8 cellular contexts compared by ENCODE assay signal in genomic region chr20:45419188-45420091, GRCh38. TPM values are rescaled to one million over a fixed set of nuclear protein-coding genes. Genes with fewer than 3 reads are reported as not detected.
A peak's percentile ranks its signal among the peaks of the same experiment; 100 is the strongest.
DNase-seq lines count a peak whose midpoint lies in the region; ATAC-seq and TF ChIP-seq lines count a peak whose summit lies in the region.

No MANE protein-coding gene starts in this region.

- H3K4me3 Mint-ChIP-seq in Calu3 (ENCODE audit: low read depth, unreplicated experiment) (no peak overlapping the region), CD14-positive monocyte (no peak overlapping the region)

- H3K4me1 Mint-ChIP-seq in Calu3 (ENCODE audit: low read depth, unreplicated experiment) (peaks cover 23% of the 10 kb centered on the region), CD14-positive monocyte (peaks cover 14% of the 10 kb centered on the region)

- H3K36me3 Mint-ChIP-seq in Calu3 (ENCODE audit: insufficient read depth, unreplicated experiment) (peaks cover 42% of the 10 kb centered on the region), CD14-positive monocyte (peaks cover 58 to 67% of the 10 kb centered on the region in 2 donors)

- CTCF ChIA-PET in Calu3 (lab: Charles Lee) = interaction anchor here (0.6 to 1.6 kb wide), 5 partner anchors 10 to 96 kb away, joined by 3 to 10 read pairs (median 5); no protein-coding TSS in a partner anchor

- ATAC-seq in GM19438 (IDR thresholded peaks at IDR 0.05; ENCODE audit: low read depth, unreplicated experiment) = peak; percentile 65
- ATAC-seq in HG03520 (IDR thresholded peaks at IDR 0.05; ENCODE audit: unreplicated experiment) = peak; percentile 57

- H3K27me3 Mint-ChIP-seq in Calu3 (ENCODE audit: unreplicated experiment) (no peaks in the 10 kb centered on the region), CD14-positive monocyte (ENCODE audit: low read depth in 3 of 3) (no peaks in the 10 kb centered on the region)

- H3K27ac Mint-ChIP-seq in Calu3 (ENCODE audit: unreplicated experiment) (peak overlapping the region; percentile 81), CD14-positive monocyte (peak overlapping the region in 2 of 7 donors; percentile 3 to 31)

- H3K4me3 ChIP-seq in fibroblast of villous mesenchyme (ENCODE audit: low read depth, low read length) = no peak overlapping the region

- intact Hi-C loops in Calu3 (cut with micrococcal nuclease; ENCODE audit: unreplicated experiment) (no loop called here), CD14-positive monocyte (cut with micrococcal nuclease) (loop anchor here in 1 of 2 donors (5.0 kb wide), 1 partner anchor 52 kb away; no protein-coding TSS in a partner anchor)

- TF ChIP-seq CTCF in Calu3 (IDR thresholded peaks at IDR 0.05; ENCODE audit: unreplicated experiment) (no peak), fibroblast of villous mesenchyme (IDR thresholded peaks at IDR 0.05; ENCODE audit: insufficient read depth, low read depth, low read length) (no peak), CD14-positive monocyte (IDR thresholded peaks at IDR 0.05) (no peak)

- BruUV-seq in Calu3 (replicated peaks; lab: Mats Ljungman, UMichigan) = no TSS peak

- DNase-seq in Calu3 = peak; percentile 57
- DNase-seq in T1000 (lab: John Stamatoyannopoulos, UW) = peak; percentile 91
- peak; percentile 43 for DNase-seq in fibroblast of villous mesenchyme (ENCODE audit: low read depth)
- DNase-seq in putamen (ENCODE audit: low spot score) = peak; percentile 50
- no peak for DNase-seq in NCI-H524 treated with DMSO at 0.1 percent for 48 hours (lab: John Stamatoyannopoulos, UW)
- no peak for DNase-seq in CD14-positive monocyte (ENCODE audit: low spot score)

- H3K9me3 Mint-ChIP-seq in Calu3 (ENCODE audit: low read depth, unreplicated experiment) (no peaks in the 10 kb centered on the region), CD14-positive monocyte (no peaks in the 10 kb centered on the region)

RNA-seq across cellular contexts. Expression of gene PIGT, which starts 3.5 kb away (rescaled TPM):
- total RNA-seq in Calu3 (2022) (192 and 193 TPM in 2 replicates), fibroblast of villous mesenchyme (27.7 and 28.1 TPM in 2 replicates)
- polyA plus RNA-seq in CD14-positive monocyte = 10 to 100 TPM; 59.7 to 87.6 TPM

RNA-seq across cellular contexts. Expression of gene DBNDD2, which starts 11.4 kb away (rescaled TPM):
- 105 and 113 TPM in 2 replicates for total RNA-seq in Calu3 (2022)
- total RNA-seq in fibroblast of villous mesenchyme = 9.9 and 11.3 TPM in 2 replicates
- polyA plus RNA-seq in CD14-positive monocyte = 10 to 100 TPM; 15.6 to 21.9 TPM

RNA-seq across cellular contexts. Expression of gene TP53TG5, which starts 41.3 kb away (rescaled TPM):
- 0.52 and 0.88 TPM in 2 replicates for total RNA-seq in Calu3 (2022)
- not detected in 2 replicates for total RNA-seq in fibroblast of villous mesenchyme
- polyA plus RNA-seq in CD14-positive monocyte = under 1 TPM in 1 of 2 donors, not detected in 1; 0.11 TPM

RNA-seq across cellular contexts. Expression of gene WFDC2, which starts 50.1 kb away (rescaled TPM):
- total RNA-seq in Calu3 (2022) = 295 TPM in 2 replicates
- not detected in 2 replicates for total RNA-seq in fibroblast of villous mesenchyme
- polyA plus RNA-seq in CD14-positive monocyte = not detected

RNA-seq across cellular contexts. Expression of gene SYS1, which starts 56.5 kb away (rescaled TPM):
- total RNA-seq in Calu3 (2022) = 42.1 and 45.5 TPM in 2 replicates
- 19.0 and 25.9 TPM in 2 replicates for total RNA-seq in fibroblast of villous mesenchyme
- polyA plus RNA-seq in CD14-positive monocyte = 10 to 100 TPM; 22.1 to 23.1 TPM

Comparison
In these comparisons a context has a peak if more than half of its experiments do, and no peak if none do; other contexts are left out.
1. DNase-seq: peak in Calu3 (single experiment), T1000 (single experiment), fibroblast of villous mesenchyme (single experiment) and putamen (single experiment); none in NCI-H524 treated with DMSO at 0.1 percent for 48 hours (single experiment) and CD14-positive monocyte (single experiment).